In genomic region chrX:49767231-49767630, GRCh38 we compare ENCODE assay signal across 23 cellular contexts.
"Had no signal": no experiment of that assay in that cellular context is flagged by ENCODE, and none has a peak within 500 bp of the region (broad histone marks: within the 10 kb centered on the region; RNA-seq: fewer than 3 reads in every experiment).

No MANE protein-coding gene starts in this region.

- H3K9me3 ChIP-seq: body of pancreas, Peyer's patch had no signal

- H3K4me3 Mint-ChIP-seq: activated CD8-positive, alpha-beta T cell treated with anti-CD3 and anti-CD28 coated beads for 36 hours; activated naive CD8-positive, alpha-beta T cell treated with anti-CD3 and anti-CD28 coated beads, Interleukin-2, amount 10 ng/mL, durations not matched to agents 7 days and 5 days; T-helper 1 cell treated with Interleukin-12 subunit alpha and Interleukin-12 subunit beta and Interleukin-4 antibody, amounts not matched to agents 30 μg/mL and 1 μg/mL, for 36 hours had no signal

- H3K4me1 ChIP-seq: body of pancreas, Peyer's patch had no signal

- FAIRE-seq: bronchial epithelial cell had no signal

- H3K27ac Mint-ChIP-seq: activated CD8-positive, alpha-beta T cell treated with anti-CD3 and anti-CD28 coated beads for 36 hours; activated naive CD8-positive, alpha-beta T cell treated with anti-CD3 and anti-CD28 coated beads, Interleukin-2, amount 10 ng/mL, durations not matched to agents 7 days and 5 days; T-helper 1 cell treated with Interleukin-12 subunit alpha and Interleukin-12 subunit beta and Interleukin-4 antibody, amounts not matched to agents 30 μg/mL and 1 μg/mL, for 36 hours had no signal

- H3K36me3 Mint-ChIP-seq: activated naive CD8-positive, alpha-beta T cell treated with anti-CD3 and anti-CD28 coated beads, Interleukin-2, amount 10 ng/mL, durations not matched to agents 7 days and 5 days had no signal

- H3K36me3 ChIP-seq: Peyer's patch had no signal

- DNase-seq: activated CD4-positive, alpha-beta T cell treated with anti-CD3 and anti-CD28 coated beads for 4 hours; activated CD8-positive, alpha-beta memory T cell treated with anti-CD3 and anti-CD28 coated beads, Interleukin-2, amount 50 U/mL, for 48 hours; activated CD8-positive, alpha-beta T cell treated with anti-CD3 and anti-CD28 coated beads for 36 hours; activated naive CD4-positive, alpha-beta T cell treated with anti-CD3 and anti-CD28 coated beads, Interleukin-2, amount 50 U/mL, for 16 hours; activated naive CD8-positive, alpha-beta T cell treated with anti-CD3 and anti-CD28 coated beads, Interleukin-2, amount 10 ng/mL, durations not matched to agents 7 days and 5 days; activated T-cell treated with anti-CD3 and anti-CD28 coated beads, Interleukin-2, amount 50 U/mL, for 1 hour; aorta; body of pancreas; central memory CD4-positive, alpha-beta T cell; MM.1S; NCI-H1105; NCI-H1436 treated with DMSO at 0.1 percent for 48 hours; NCI-H187; NCI-H2081; NCI-H510A treated with DMSO at 0.1 percent for 48 hours; NCI-H69; Peyer's patch; SHP77 treated with DMSO at 0.1 percent for 48 hours had no signal

- H3K9me3 Mint-ChIP-seq: activated CD8-positive, alpha-beta T cell treated with anti-CD3 and anti-CD28 coated beads for 36 hours; activated naive CD8-positive, alpha-beta T cell treated with anti-CD3 and anti-CD28 coated beads, Interleukin-2, amount 10 ng/mL, durations not matched to agents 7 days and 5 days; T-helper 1 cell treated with Interleukin-12 subunit alpha and Interleukin-12 subunit beta and Interleukin-4 antibody, amounts not matched to agents 30 μg/mL and 1 μg/mL, for 36 hours had no signal

- H3K27me3 ChIP-seq: body of pancreas, Peyer's patch had no signal

- H3K27me3 Mint-ChIP-seq: activated CD8-positive, alpha-beta T cell treated with anti-CD3 and anti-CD28 coated beads for 36 hours had no signal

- H3K4me3 ChIP-seq: body of pancreas, Peyer's patch had no signal

- H3K4me1 Mint-ChIP-seq: activated naive CD8-positive, alpha-beta T cell treated with anti-CD3 and anti-CD28 coated beads, Interleukin-2, amount 10 ng/mL, durations not matched to agents 7 days and 5 days had no signal

- H3K27ac ChIP-seq: body of pancreas, KMS-11, Peyer's patch, RWPE1 had no signal

- ATAC-seq: activated CD4-positive, CD25-positive, alpha-beta regulatory T cell treated with anti-CD3 and anti-CD28 coated beads, Interleukin-2, amount 50 U/mL, for 24 hours; activated CD8-positive, alpha-beta T cell treated with anti-CD3 and anti-CD28 coated beads for 36 hours; body of pancreas had no signal

- H3K9ac ChIP-seq: KMS-11 had no signal
